In the genomic region with DNA sequence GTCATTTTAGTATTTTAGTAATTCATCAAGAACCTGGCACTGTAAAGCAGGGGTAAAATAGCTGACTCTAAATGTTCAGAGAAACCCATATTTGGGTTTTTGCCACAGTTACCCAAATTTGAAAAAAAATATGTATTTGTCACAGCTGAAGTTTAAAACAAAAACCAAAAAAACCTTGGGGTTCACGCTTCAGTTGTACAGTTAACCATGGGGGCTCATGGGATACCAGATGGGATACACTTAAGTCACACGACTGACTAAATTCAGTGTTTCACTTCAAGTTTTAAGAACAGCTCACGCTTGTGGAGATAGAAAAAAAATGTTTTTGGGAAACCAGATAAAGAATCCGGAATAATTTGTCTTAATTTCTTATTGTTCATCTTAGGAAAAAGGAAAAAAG, we compare ENCODE assay signal across 16 cellular contexts. TPM values are rescaled to one million over a fixed set of nuclear protein-coding genes. Genes with fewer than 3 reads are reported as not detected.
DNase-seq lines count a peak whose midpoint lies in the region; ATAC-seq, FAIRE-seq and TF ChIP-seq lines count a peak whose summit lies in the region.
"Had no signal": no experiment of that assay in that cellular context is flagged by ENCODE, and none has a peak within 500 bp of the region (broad histone marks: within the 10 kb centered on the region; RNA-seq: fewer than 3 reads in every experiment).

No MANE protein-coding gene starts in this region.

- no peaks in the 10 kb centered on the region for H3K36me3 Mint-ChIP-seq in natural killer cell

- H3K36me3 ChIP-seq in BLaER1 treated with 17β-estradiol and CSF1 and Interleukin-3, amounts not matched to agents 10 nM and 100 nM, result no peaks in the 10 kb centered on the region
- peaks cover 4% of the 10 kb centered on the region; the same call in 1 of the 2 replicates for H3K36me3 ChIP-seq in SJSA1
- H3K36me3 ChIP-seq in pancreas, result no peaks in the 10 kb centered on the region
- H3K36me3 ChIP-seq: lower lobe of right lung had no signal

- DNase-seq in GM18507 (ENCODE audit: extremely low spot score, insufficient read length, low read depth) (no peak), SJSA1 (ENCODE audit: low read depth in 1 of 2, low spot score in 2 of 2) (no peak), natural killer cell (no peak), pancreas (no peak), KG1 (lab: John Stamatoyannopoulos, UW) (no peak)
- DNase-seq: activated CD4-positive, alpha-beta T cell treated with anti-CD3 and anti-CD28 coated beads for 4 hours; C1 segment of cervical spinal cord; lower lobe of right lung; OCI-M1; stimulated activated CD4-positive, alpha-beta T cell treated with anti-CD3 and anti-CD28 coated beads, Interleukin-15, amount 100 ng/mL, for 24 hours; T-helper 1 cell had no signal

- H3K27me3 ChIP-seq in BLaER1 treated with 17β-estradiol and CSF1 and Interleukin-3, amounts not matched to agents 10 nM and 100 nM, result no peaks in the 10 kb centered on the region
- H3K27me3 ChIP-seq in SJSA1 (replicated peaks), result no peaks in the 10 kb centered on the region
- H3K27me3 ChIP-seq in pancreas, result no peaks in the 10 kb centered on the region

- TF ChIP-seq CTCF in natural killer cell (IDR thresholded peaks at IDR 0.05) (no peak), pancreas (IDR thresholded peaks at IDR 0.05) (no peak)

- peak overlapping the region in 8 of 11 experiments; percentile 6 to 84 (median 30); a peak in 7 of 22 replicates for H3K27ac ChIP-seq in BLaER1 treated with 17β-estradiol and CSF1 and Interleukin-3, amounts not matched to agents 10 nM and 100 nM
- H3K27ac ChIP-seq in SJSA1 (peak overlapping the region; percentile 81), pancreas (no peak overlapping the region)
- H3K27ac ChIP-seq: lower lobe of right lung had no signal

- ATAC-seq in natural killer cell (no peak), HG02884 (IDR thresholded peaks at IDR 0.05; ENCODE audit: unreplicated experiment) (no peak), pancreas (no peak), HG02588 (IDR thresholded peaks at IDR 0.05; ENCODE audit: unreplicated experiment) (no peak)
- ATAC-seq: esophagus mucosa, lower lobe of right lung had no signal

- H3K9me3 Mint-ChIP-seq in natural killer cell, result no peaks in the 10 kb centered on the region
- H3K9me3 Mint-ChIP-seq: activated naive CD4-positive, alpha-beta T cell treated with anti-CD3 and anti-CD28 coated beads, Interleukin-2, amount 50 U/mL, for 24 hours had no signal

- peak overlapping the region; percentile 76 to 97 (median 87); a peak in 21 of 22 replicates for H3K4me2 ChIP-seq in BLaER1 treated with 17β-estradiol and CSF1 and Interleukin-3, amounts not matched to agents 10 nM and 100 nM

- no peak overlapping the region for H3K27ac Mint-ChIP-seq in natural killer cell
- H3K27ac Mint-ChIP-seq: activated naive CD4-positive, alpha-beta T cell treated with anti-CD3 and anti-CD28 coated beads, Interleukin-2, amount 50 U/mL, for 24 hours had no signal

- H3K4me1 ChIP-seq in BLaER1 treated with 17β-estradiol and CSF1 and Interleukin-3, amounts not matched to agents 10 nM and 100 nM, result peaks cover 43 to 63% (median 53%) of the 10 kb centered on the region in 10 experiments
- H3K4me1 ChIP-seq in SJSA1 (replicated peaks) (peaks cover 61% of the 10 kb centered on the region), pancreas (peaks cover 0 to 4% (median 3%) of the 10 kb centered on the region in 3 donors)

- peaks cover 17 to 29% of the 10 kb centered on the region in 2 donors for H3K4me1 Mint-ChIP-seq in natural killer cell

- H3K9ac ChIP-seq in BLaER1 treated with 17β-estradiol and CSF1 and Interleukin-3, amounts not matched to agents 10 nM and 100 nM, result peak overlapping the region in 5 of 11 experiments; percentile 14 to 88 (median 81); a peak in 5 of 22 replicates

- no peaks in the 10 kb centered on the region for H3K9me3 ChIP-seq in BLaER1 treated with 17β-estradiol and CSF1 and Interleukin-3, amounts not matched to agents 10 nM and 100 nM (replicated peaks in 1 of 11)
- H3K9me3 ChIP-seq in SJSA1 (replicated peaks) (no peaks in the 10 kb centered on the region), pancreas (no peaks in the 10 kb centered on the region)
- H3K9me3 ChIP-seq: lower lobe of right lung had no signal

- H3K4me3 Mint-ChIP-seq in natural killer cell, result peak overlapping the region; percentile 37

- FAIRE-seq in GM18507 (lab: Jason Lieb, UNC) (peak; percentile 78), pancreas (lab: Jason Lieb, UNC) (no peak)

- 84 to 88% methylated on average over 4 of the region's 4 CpGs for WGBS in pancreas, 2 donors

- H3K4me3 ChIP-seq in BLaER1 treated with 17β-estradiol and CSF1 and Interleukin-3, amounts not matched to agents 10 nM and 100 nM, result peak overlapping the region in 3 of 10 experiments; percentile 77 to 87 (median 82); a peak in 3 of 20 replicates
- H3K4me3 ChIP-seq in SJSA1 (no peak overlapping the region), pancreas (no peak overlapping the region)

- intact Hi-C loops in natural killer cell (cut with micrococcal nuclease) (loop anchor here (5.0 kb wide), 2 partner anchors 50 to 210 kb away; a partner anchor contains a TSS), pancreas (cut with DNase I) (no loop called here)

- H3K27me3 Mint-ChIP-seq in natural killer cell (ENCODE audit: low read depth in 2 of 2), result no peaks in the 10 kb centered on the region
- H3K27me3 Mint-ChIP-seq: activated naive CD4-positive, alpha-beta T cell treated with anti-CD3 and anti-CD28 coated beads, Interleukin-2, amount 50 U/mL, for 24 hours had no signal

- no peaks in the 10 kb centered on the region; a peak in 1 of 22 replicates for H4K20me1 ChIP-seq in BLaER1 treated with 17β-estradiol and CSF1 and Interleukin-3, amounts not matched to agents 10 nM and 100 nM

RNA-seq across cellular contexts. Expression of a gene that starts 2.1 kb away (rescaled TPM):
- total RNA-seq in SJSA1 (2014; rRNA removed; shearing (Covaris generic)), result 12.1 and 14.3 TPM in 2 replicates
- total RNA-seq in natural killer cell (1 to 10 TPM; 1.4 to 1.7 (median 1.5) TPM), pancreas (1 to 10 TPM; 2.5 to 4.5 (median 3.1) TPM)
- 1 to 10 TPM; 2.4 to 8.0 TPM for polyA plus RNA-seq in pancreas

RNA-seq across cellular contexts. Expression of a gene that starts 2.3 kb away (rescaled TPM):
- total RNA-seq in SJSA1 (2014; rRNA removed; shearing (Covaris generic)), result 1.1 and 3.1 TPM in 2 replicates
- total RNA-seq in natural killer cell, result 1 to 10 TPM; 4.8 to 8.0 (median 5.1) TPM
- 10 to 100 TPM in 4 of 6 donors, 1 to 10 TPM in 2; 6.2 to 21.6 (median 10.4) TPM for total RNA-seq in pancreas
- polyA plus RNA-seq in pancreas, result 1 to 10 TPM; 5.6 to 9.0 TPM

RNA-seq across cellular contexts. Expression of a gene that starts 31.7 kb away (rescaled TPM):
- 13.3 and 21.0 TPM in 2 replicates for total RNA-seq in SJSA1 (2014; rRNA removed; shearing (Covaris generic))
- total RNA-seq in natural killer cell (10 to 100 TPM; 34.6 to 48.4 (median 47.9) TPM), pancreas (10 to 100 TPM in 5 of 6 donors, 1 to 10 TPM in 1; 9.0 to 27.3 (median 12.1) TPM)
- 10 to 100 TPM; 10.5 to 11.0 TPM for polyA plus RNA-seq in pancreas

Comparison
In these comparisons a context has a peak if more than half of its experiments do, and no peak if none do; other contexts are left out.
1. H3K27ac ChIP-seq: peak in BLaER1 treated with 17β-estradiol and CSF1 and Interleukin-3, amounts not matched to agents 10 nM and 100 nM (8 of 11) and SJSA1 (single experiment); none in pancreas (0 of 4).